ENCODE assay signal across 1 cellular context in genomic region chr21:46254208-46254975, GRCh38.
TF ChIP-seq lines count a peak whose summit lies in the region.

No MANE protein-coding gene starts in this region.

TF ChIP-seq in H1, 55 proteins besides CTCF, POLR2A, EP300 and RAD21:
- no peak for TF ChIP-seq BCL11A (IDR thresholded peaks at IDR 0.05; ENCODE audit: low read depth in 2 of 2, low read length in 2 of 2)
- no peak for TF ChIP-seq SUZ12 (IDR thresholded peaks at IDR 0.05; ENCODE audit: low read length)
- TF ChIP-seq SAP30 (IDR thresholded peaks at IDR 0.05; ENCODE audit: insufficient read depth, insufficient replicate concordance, low read length): no peak
- TF ChIP-seq ASH2L (IDR thresholded peaks at IDR 0.05; ENCODE audit: low read length): no peak
- TF ChIP-seq RFX5 (IDR thresholded peaks at IDR 0.05; ENCODE audit: borderline replicate concordance, low read depth, low read length): no peak
TF ChIP-seq in H1: peak in this region for 0.
